Comparison of ENCODE assay signal across 8 cellular contexts in genomic region chr6:11232177-11232967, GRCh38. TPM values are rescaled to one million over a fixed set of nuclear protein-coding genes. Genes with fewer than 3 reads are reported as not detected.
A peak's percentile ranks its signal among the peaks of the same experiment; 100 is the strongest.
DNase-seq lines count a peak whose midpoint lies in the region; ATAC-seq and TF ChIP-seq lines count a peak whose summit lies in the region.

NEDD9 (minus strand) TSS chr6:11232668; CDS start chr6:11232515, 153 bp downstream.

- TF ChIP-seq RAD21 in Ishikawa (IDR thresholded peaks at IDR 0.05; ENCODE audit: low read depth): no peak

- no peaks in the 10 kb centered on the region for H3K9me2 ChIP-seq in PC-3 (replicated peaks; ENCODE audit: low read length)

- POLR2A ChIA-PET in PC-3 (lab: Charles Lee; ENCODE audit: unreplicated experiment): interaction anchor here (0.6 to 1.6 kb wide), 16 partner anchors 11 to 453 kb away, joined by 3 to 28 read pairs (median 6); no protein-coding TSS in a partner anchor

- intact Hi-C loops in PC-3 (cut with micrococcal nuclease): loop anchor here (1.0 to 10.0 kb wide), 9 partner anchors 25 to 264 kb away; partner anchors contain the start of gene SMIM13

- H3K4me3 ChIP-seq in PC-3 (ENCODE audit: low read length) (peak within 1 kb of the TSS; percentile 97), epithelial cell of proximal tubule (ENCODE audit: low read depth, low read length) (peak within 1 kb of the TSS; percentile 82)

- peak within 1 kb of the TSS; percentile 82 for H2AFZ ChIP-seq in PC-3 (ENCODE audit: low read length)

- BruUV-seq in PC-3 (replicated peaks; lab: Mats Ljungman, UMichigan): TSS peak; percentile 61

- no peaks in the 10 kb centered on the region for H3K9me3 ChIP-seq in PC-3 (ENCODE audit: low read length)

- DNase-seq in DMS114 treated with DMSO at 0.1 percent for 48 hours (lab: John Stamatoyannopoulos, UW; ENCODE audit: unreplicated experiment) (peak; percentile 63), PC-3 (peak; percentile 96), activated T-cell treated with anti-CD3 and anti-CD28 coated beads for 48 hours (ENCODE audit: low read depth) (peak; percentile 88), epithelial cell of proximal tubule (ENCODE audit: low read depth) (peak; percentile 82), mucosa of gallbladder (ENCODE audit: low spot score) (peak; percentile 98)
- peak; percentile 80 to 91 for DNase-seq in stimulated activated CD8-positive, alpha-beta memory T cell treated with anti-CD3 and anti-CD28 coated beads, Interleukin-4, amount 100 ng/mL, for 4 hours (ENCODE audit: low read depth in 2 of 2, low spot score in 1 of 2)

- H3K9ac ChIP-seq in PC-3 (ENCODE audit: low read length): peak within 1 kb of the TSS; percentile 79

- CTCF ChIA-PET in PC-3 (lab: Charles Lee): no interaction called here

- ATAC-seq in GM21576 (IDR thresholded peaks at IDR 0.05; ENCODE audit: unreplicated experiment) (peak; percentile 98), PC-3 (peak; percentile 93)

- peaks cover 29% of the 10 kb centered on the region for H4K20me1 ChIP-seq in PC-3 (ENCODE audit: low read length)

- H3K27me3 ChIP-seq in PC-3 (ENCODE audit: low read length): no peaks in the 10 kb centered on the region

- H3K36me3 ChIP-seq in PC-3 (ENCODE audit: low read depth, low read length): no peaks in the 10 kb centered on the region

- H3K4me2 ChIP-seq in PC-3 (ENCODE audit: low read length): peak within 1 kb of the TSS; percentile 96

- H3F3A ChIP-seq in PC-3 (ENCODE audit: low read length, unreplicated experiment): peaks cover 16% of the 10 kb centered on the region

- TF ChIP-seq EP300 in Ishikawa (IDR thresholded peaks at IDR 0.05; ENCODE audit: borderline replicate concordance): no peak

- no peak for TF ChIP-seq CTCF in PC-3 (conservative IDR thresholded peaks at IDR 0.05; ENCODE audit: low read depth, low read length)
- no peak for TF ChIP-seq CTCF in epithelial cell of proximal tubule (conservative IDR thresholded peaks at IDR 0.05; ENCODE audit: low read depth, low read length)

- H3K27ac ChIP-seq in PC-3 (ENCODE audit: low read length): peak within 1 kb of the TSS; percentile 81

- H3K79me2 ChIP-seq in PC-3 (ENCODE audit: low read length): peaks cover 49% of the 10 kb centered on the region

- H3K4me1 ChIP-seq in PC-3 (ENCODE audit: insufficient read depth, low read length): peaks cover 36% of the 10 kb centered on the region

TF ChIP-seq in Ishikawa, 13 proteins besides CTCF, POLR2A, EP300 and RAD21:
- no peak for TF ChIP-seq CEBPB (IDR thresholded peaks at IDR 0.05)
- 0 out of 2 replicates have a peak, but pooled peaks have one; percentile 43 for TF ChIP-seq MAX (IDR thresholded peaks at IDR 0.05)
- TF ChIP-seq ZBTB7A (IDR thresholded peaks at IDR 0.05; ENCODE audit: low read depth): no peak
- no peak for TF ChIP-seq USF1 (IDR thresholded peaks at IDR 0.05)
- TF ChIP-seq REST (IDR thresholded peaks at IDR 0.05; ENCODE audit: low read depth): no peak
- TF ChIP-seq FOXM1 (IDR thresholded peaks at IDR 0.05; ENCODE audit: borderline replicate concordance, low read depth): no peak
- TF ChIP-seq EGR1 (IDR thresholded peaks at IDR 0.05): no peak
- TF ChIP-seq CREB1 (IDR thresholded peaks at IDR 0.05; ENCODE audit: low read depth): no peak
- 0 out of 2 replicates have a peak, but pooled peaks have one; percentile 3 for TF ChIP-seq TCF12 (IDR thresholded peaks at IDR 0.05; ENCODE audit: low read depth)
- peak; percentile 72; the same call in 1 of the 2 replicates for TF ChIP-seq TAF1 (IDR thresholded peaks at IDR 0.05; ENCODE audit: low read depth)
- TF ChIP-seq TEAD4 (IDR thresholded peaks at IDR 0.05): peak; percentile 21; the same call in 1 of the 2 replicates
- TF ChIP-seq YY1 (IDR thresholded peaks at IDR 0.05; ENCODE audit: low read depth): no peak
- 0 out of 2 replicates have a peak, but pooled peaks have one; percentile 28 for TF ChIP-seq NFIC (IDR thresholded peaks at IDR 0.05)

RNA-seq across cellular contexts. Expression of gene NEDD9, which starts in this region (rescaled TPM):
- total RNA-seq in PC-3 (2014; rRNA removed): 12.1 and 13.9 TPM in 2 replicates
- total RNA-seq in epithelial cell of proximal tubule: 21.7 and 35.1 TPM in 2 replicates
- 18.1 TPM for total RNA-seq in mucosa of gallbladder

Comparison
In these comparisons a context has a peak if more than half of its experiments do, and no peak if none do; other contexts are left out.
1. Peak in every context shown above with its lines: DNase-seq, ATAC-seq, H3K4me3 ChIP-seq and H3K27ac ChIP-seq.